8 cellular contexts compared by ENCODE assay signal in genomic region chr1:66532798-66533783, GRCh38. TPM values are rescaled to one million over a fixed set of nuclear protein-coding genes. Genes with fewer than 3 reads are reported as not detected.
DNase-seq lines count a peak whose midpoint lies in the region; ATAC-seq and TF ChIP-seq lines count a peak whose summit lies in the region.

No MANE protein-coding gene starts in this region.

- H3K9ac ChIP-seq in mammary epithelial cell (ENCODE audit: insufficient read depth, low read length) (no peak overlapping the region), skeletal muscle satellite cell (ENCODE audit: low read depth, low read length) (peak overlapping the region; percentile 86)

- H3K4me2 ChIP-seq in mammary epithelial cell (ENCODE audit: insufficient read depth, low read depth, low read length) (peak overlapping the region; percentile 75), skeletal muscle satellite cell (ENCODE audit: low read length) (peak overlapping the region; percentile 88)

- H3K36me3 ChIP-seq in CD8-positive, alpha-beta T cell (ENCODE audit: insufficient read depth, low read length): no peaks in the 10 kb centered on the region
- H3K36me3 ChIP-seq in mammary epithelial cell (ENCODE audit: insufficient read depth, low read length): no peaks in the 10 kb centered on the region
- H3K36me3 ChIP-seq in skeletal muscle satellite cell (ENCODE audit: insufficient read depth, low read length): peaks cover 1% of the 10 kb centered on the region
- H3K36me3 ChIP-seq in adrenal gland (replicated peaks in 1 of 2): no peaks in the 10 kb centered on the region

- intact Hi-C loops in CD8-positive, alpha-beta T cell (cut with DNase I, micrococcal nuclease): no loop called here
- intact Hi-C loops in mammary epithelial cell (cut with micrococcal nuclease) (no loop called here), adrenal gland (cut with DNase I) (no loop called here)

- CTCF ChIA-PET in CD8-positive, alpha-beta T cell (lab: Charles Lee): interaction anchor here (0.6 kb wide), 1 partner anchor 25 kb away, joined by 3 read pairs; no protein-coding TSS in a partner anchor
- CTCF ChIA-PET in mammary epithelial cell (lab: Charles Lee; ENCODE audit: low non-redundant PET): no interaction called here

- peaks cover 7% of the 10 kb centered on the region for H3K4me1 ChIP-seq in CD8-positive, alpha-beta T cell (ENCODE audit: insufficient read depth, low read length)
- H3K4me1 ChIP-seq in mammary epithelial cell (ENCODE audit: insufficient read depth, low read length) (peaks cover 7% of the 10 kb centered on the region), skeletal muscle satellite cell (ENCODE audit: control insufficient read depth, insufficient read depth, low read length) (peaks cover 12% of the 10 kb centered on the region), adrenal gland (replicated peaks in 1 of 2) (no peaks in the 10 kb centered on the region)

- POLR2A ChIA-PET in CD8-positive, alpha-beta T cell (lab: Charles Lee): no interaction called here

- H3K4me3 ChIP-seq in CD8-positive, alpha-beta T cell (ENCODE audit: low read depth, low read length): peak overlapping the region; percentile 43
- peak overlapping the region; percentile 7 to 31 (median 26) for H3K4me3 ChIP-seq in mammary epithelial cell (replicated peaks in 1 of 3; ENCODE audit: insufficient read depth in 1 of 3, low read depth in 2 of 3, low read length in 3 of 3)
- peak overlapping the region; percentile 75 for H3K4me3 ChIP-seq in skeletal muscle satellite cell (ENCODE audit: low read length)
- peak overlapping the region in 2 of 4 donors; percentile 3 to 46 for H3K4me3 ChIP-seq in adrenal gland

- WGBS in mammary epithelial cell (ENCODE audit: low coverage, missing lambda C conversion rate): 34% methylated on average over 19 of the region's 50 CpGs
- WGBS in adrenal gland, 4 donors: 4 to 9% (median 7%) methylated on average over 18 to 50 of the region's 50 CpGs

- DNase-seq in CD8-positive, alpha-beta T cell: no peak
- DNase-seq in NCI-H2227 (lab: John Stamatoyannopoulos, UW; ENCODE audit: unreplicated experiment): peak; percentile 77
- DNase-seq in mammary epithelial cell: no peak
- DNase-seq in iPS-NIHi11 (ENCODE audit: low spot score): peak; percentile 31
- DNase-seq in adrenal gland: no peak

- no peak for TF ChIP-seq CTCF in CD8-positive, alpha-beta T cell (IDR thresholded peaks at IDR 0.05)
- TF ChIP-seq CTCF in mammary epithelial cell (conservative IDR thresholded peaks at IDR 0.05 in 1 of 2, IDR thresholded peaks at IDR 0.05 in 1 of 2; ENCODE audit: extremely low read depth in 1 of 2, insufficient read depth in 1 of 2, low read depth in 1 of 2, low read length in 2 of 2): no peak
- TF ChIP-seq CTCF in adrenal gland (IDR thresholded peaks at IDR 0.05): no peak

- BruUV-seq in mammary epithelial cell (replicated peaks; lab: Mats Ljungman, UMichigan): no TSS peak

- H3K27ac Mint-ChIP-seq in CD8-positive, alpha-beta T cell: no peak overlapping the region

- H2AFZ ChIP-seq in mammary epithelial cell (ENCODE audit: low read depth, low read length): peak overlapping the region; percentile 83

- TF ChIP-seq POLR2A in adrenal gland (IDR thresholded peaks at IDR 0.05): no peak

- H3K27me3 Mint-ChIP-seq in CD8-positive, alpha-beta T cell (ENCODE audit: low read depth): peaks cover 37% of the 10 kb centered on the region

- H3K4me1 Mint-ChIP-seq in CD8-positive, alpha-beta T cell (ENCODE audit: low read depth): peaks cover 14% of the 10 kb centered on the region

- H3K27ac ChIP-seq in CD8-positive, alpha-beta T cell (ENCODE audit: low read depth, low read length): no peak overlapping the region
- H3K27ac ChIP-seq in mammary epithelial cell (ENCODE audit: insufficient read depth, low read depth, low read length) (no peak overlapping the region), adrenal gland (peak overlapping the region in 1 of 5 donors; percentile 63)

- H4K20me1 ChIP-seq in mammary epithelial cell (ENCODE audit: insufficient read depth, low read length): no peaks in the 10 kb centered on the region

- no peaks in the 10 kb centered on the region for H3K36me3 Mint-ChIP-seq in CD8-positive, alpha-beta T cell

- peaks cover 2% of the 10 kb centered on the region for H3K27me3 ChIP-seq in CD8-positive, alpha-beta T cell (ENCODE audit: insufficient read depth, low read length)
- H3K27me3 ChIP-seq in mammary epithelial cell (ENCODE audit: insufficient read depth, low read length) (no peaks in the 10 kb centered on the region), skeletal muscle satellite cell (ENCODE audit: control insufficient read depth, insufficient read depth, low read length) (no peaks in the 10 kb centered on the region), adrenal gland (no peaks in the 10 kb centered on the region)

- in situ Hi-C loops in mammary epithelial cell (cut with MboI; ENCODE audit: low sequenced_read_pairs in 2 of 2): no loop called here

- no peaks in the 10 kb centered on the region for H3K79me2 ChIP-seq in mammary epithelial cell (ENCODE audit: insufficient read depth, low read length)

- no peaks in the 10 kb centered on the region for H3K9me3 ChIP-seq in CD8-positive, alpha-beta T cell (ENCODE audit: low read length)
- H3K9me3 ChIP-seq in mammary epithelial cell (replicated peaks; ENCODE audit: insufficient read depth, low read length) (no peaks in the 10 kb centered on the region), skeletal muscle satellite cell (replicated peaks; ENCODE audit: low read length) (no peaks in the 10 kb centered on the region), adrenal gland (replicated peaks in 1 of 3) (no peaks in the 10 kb centered on the region)

- ATAC-seq in CD8-positive, alpha-beta T cell: peak; percentile 26
- ATAC-seq in HG03457 (IDR thresholded peaks at IDR 0.05; ENCODE audit: unreplicated experiment) (no peak), GM21825 (IDR thresholded peaks at IDR 0.05; ENCODE audit: unreplicated experiment) (no peak)

- peak overlapping the region; percentile 77 for H3K4me3 Mint-ChIP-seq in CD8-positive, alpha-beta T cell

- no peaks in the 10 kb centered on the region for H3K9me3 Mint-ChIP-seq in CD8-positive, alpha-beta T cell

- dilution Hi-C loops in mammary epithelial cell (cut with HindIII; ENCODE audit: low sequenced_read_pairs): no loop called here

RNA-seq across cellular contexts. Expression of gene SGIP1, which starts 0.9 kb away (rescaled TPM):
- not detected for total RNA-seq in CD8-positive, alpha-beta T cell
- total RNA-seq in mammary epithelial cell (not detected), adrenal gland (1 to 10 TPM in 3 of 8 donors, under 1 TPM in 4, not detected in 1; 0.52 to 7.1 (median 0.88) TPM)
- polyA plus RNA-seq in mammary epithelial cell (0.17 TPM), adrenal gland (1 to 10 TPM; 2.2 to 8.4 (median 6.3) TPM)
- not detected for polyA minus RNA-seq in mammary epithelial cell
- 5.9 and 19.3 TPM in 2 replicates for total RNA-seq in skeletal muscle satellite cell (2012; rRNA removed)

Comparison
In these comparisons a context has a peak if more than half of its experiments do, and no peak if none do; other contexts are left out.
1. DNase-seq: peak in NCI-H2227 (single experiment) and iPS-NIHi11 (single experiment); none in CD8-positive, alpha-beta T cell (0 of 7), mammary epithelial cell (single experiment) and adrenal gland (0 of 7).